20 cellular contexts compared by ENCODE assay signal in the genomic region with DNA sequence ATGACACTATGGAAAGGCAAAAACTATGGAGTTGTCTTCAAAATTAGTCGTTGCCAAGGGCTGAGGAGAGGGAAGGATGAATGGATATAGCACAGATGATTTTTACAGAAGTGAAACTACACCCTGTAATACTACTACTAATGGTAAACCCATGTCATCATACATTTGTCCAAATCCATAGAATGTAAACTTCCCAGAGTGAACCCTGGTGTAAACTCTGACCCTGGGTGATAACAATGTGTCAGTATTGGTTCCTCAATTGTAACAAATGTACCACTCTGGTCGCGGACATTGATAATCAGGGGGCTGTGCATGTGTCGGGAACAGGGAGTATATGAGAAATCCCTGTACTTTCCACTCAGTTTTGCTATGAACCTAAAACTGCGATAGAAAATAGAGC.
"Had no signal": no experiment of that assay in that cellular context is flagged by ENCODE, and none has a peak within 500 bp of the region (broad histone marks: within the 10 kb centered on the region; RNA-seq: fewer than 3 reads in every experiment).

No MANE protein-coding gene starts in this region.

- H3K27me3 Mint-ChIP-seq: activated naive CD8-positive, alpha-beta T cell treated with anti-CD3 and anti-CD28 coated beads, Interleukin-2, amount 50 U/mL, for 24 hours; natural killer cell treated with Interleukin-12 subunit alpha and Interleukin-12 subunit beta and Interleukin-15 and Interleukin-18, amount 100 ng/mL, for 72 hours had no signal

- H3K36me3 Mint-ChIP-seq: natural killer cell treated with Interleukin-12 subunit alpha and Interleukin-12 subunit beta and Interleukin-15 and Interleukin-18, amount 100 ng/mL, for 72 hours had no signal

- H3K36me3 ChIP-seq: prostate gland, thyroid gland had no signal

- H3K4me1 ChIP-seq: prostate gland, thyroid gland had no signal

- H3K4me1 Mint-ChIP-seq: activated naive CD8-positive, alpha-beta T cell treated with anti-CD3 and anti-CD28 coated beads, Interleukin-2, amount 50 U/mL, for 24 hours had no signal

- DNase-seq: activated CD4-positive, alpha-beta T cell treated with anti-CD3 and anti-CD28 coated beads for 1 hour; activated CD4-positive, alpha-beta T cell treated with anti-CD3 and anti-CD28 coated beads, Interleukin-2, amount 50 U/mL, for 1 hour; activated CD8-positive, alpha-beta T cell treated with anti-CD3 and anti-CD28 coated beads, Interleukin-2, amount 10 ng/mL, durations not matched to agents 7 days and 5 days; activated gamma-delta T cell; activated naive CD4-positive, alpha-beta T cell treated with anti-CD3 and anti-CD28 coated beads, Interleukin-2, amount 50 U/mL, for 16 hours; activated naive CD8-positive, alpha-beta T cell treated with anti-CD3 and anti-CD28 coated beads, Interleukin-2, amount 50 U/mL, for 24 hours; cerebellar nuclear complex; hippocampal formation; left ventricle myocardium superior; mammary epithelial cell; midbrain; stimulated activated CD4-positive, alpha-beta T cell treated with anti-CD3 and anti-CD28 coated beads, Interleukin-2, amount 100 ng/mL, for 48 hours; stimulated activated CD8-positive, alpha-beta memory T cell treated with anti-CD3 and anti-CD28 coated beads, Interleukin-4, amount 100 ng/mL, for 48 hours; stimulated activated naive CD4-positive, alpha-beta T cell treated with Interleukin-2 at 50 U/mL for 16 hours; thyroid gland had no signal

- H3K27ac Mint-ChIP-seq: activated CD8-positive, alpha-beta T cell treated with anti-CD3 and anti-CD28 coated beads, Interleukin-2, amount 10 ng/mL, durations not matched to agents 7 days and 5 days; activated naive CD8-positive, alpha-beta T cell treated with anti-CD3 and anti-CD28 coated beads, Interleukin-2, amount 50 U/mL, for 24 hours; activated T-helper 1 cell treated with anti-CD3 and anti-CD28 coated beads, Interleukin-12 subunit alpha, Interleukin-12 subunit beta, Interleukin-2, Interleukin-4 antibody, amounts not matched to agents 30 ng/mL and 10 ng/mL and 1 ng/mL, durations not matched to agents 14 hours and 24 hours and 36 hours; natural killer cell treated with Interleukin-12 subunit alpha and Interleukin-12 subunit beta and Interleukin-15 and Interleukin-18, amount 100 ng/mL, for 72 hours had no signal

- H3K27me3 ChIP-seq: esophagus muscularis mucosa, thyroid gland had no signal

- H3K4me3 Mint-ChIP-seq: activated CD8-positive, alpha-beta T cell treated with anti-CD3 and anti-CD28 coated beads, Interleukin-2, amount 10 ng/mL, durations not matched to agents 7 days and 5 days; activated naive CD8-positive, alpha-beta T cell treated with anti-CD3 and anti-CD28 coated beads, Interleukin-2, amount 50 U/mL, for 24 hours; activated T-helper 1 cell treated with anti-CD3 and anti-CD28 coated beads, Interleukin-12 subunit alpha, Interleukin-12 subunit beta, Interleukin-2, Interleukin-4 antibody, amounts not matched to agents 30 ng/mL and 10 ng/mL and 1 ng/mL, durations not matched to agents 14 hours and 24 hours and 36 hours; natural killer cell treated with Interleukin-12 subunit alpha and Interleukin-12 subunit beta and Interleukin-15 and Interleukin-18, amount 100 ng/mL, for 72 hours had no signal

- H3K9me3 Mint-ChIP-seq: activated naive CD8-positive, alpha-beta T cell treated with anti-CD3 and anti-CD28 coated beads, Interleukin-2, amount 50 U/mL, for 24 hours; activated T-helper 1 cell treated with anti-CD3 and anti-CD28 coated beads, Interleukin-12 subunit alpha, Interleukin-12 subunit beta, Interleukin-2, Interleukin-4 antibody, amounts not matched to agents 30 ng/mL and 10 ng/mL and 1 ng/mL, durations not matched to agents 14 hours and 24 hours and 36 hours; natural killer cell treated with Interleukin-12 subunit alpha and Interleukin-12 subunit beta and Interleukin-15 and Interleukin-18, amount 100 ng/mL, for 72 hours had no signal

- H3K4me3 ChIP-seq: coronary artery, esophagus muscularis mucosa, prostate gland, thyroid gland had no signal

- H3K9me3 ChIP-seq: esophagus muscularis mucosa, prostate gland, thyroid gland had no signal

- H3K27ac ChIP-seq: coronary artery, esophagus muscularis mucosa, prostate gland, thyroid gland had no signal
